Comparison of ENCODE assay signal across 1 cellular context in the genomic region with DNA sequence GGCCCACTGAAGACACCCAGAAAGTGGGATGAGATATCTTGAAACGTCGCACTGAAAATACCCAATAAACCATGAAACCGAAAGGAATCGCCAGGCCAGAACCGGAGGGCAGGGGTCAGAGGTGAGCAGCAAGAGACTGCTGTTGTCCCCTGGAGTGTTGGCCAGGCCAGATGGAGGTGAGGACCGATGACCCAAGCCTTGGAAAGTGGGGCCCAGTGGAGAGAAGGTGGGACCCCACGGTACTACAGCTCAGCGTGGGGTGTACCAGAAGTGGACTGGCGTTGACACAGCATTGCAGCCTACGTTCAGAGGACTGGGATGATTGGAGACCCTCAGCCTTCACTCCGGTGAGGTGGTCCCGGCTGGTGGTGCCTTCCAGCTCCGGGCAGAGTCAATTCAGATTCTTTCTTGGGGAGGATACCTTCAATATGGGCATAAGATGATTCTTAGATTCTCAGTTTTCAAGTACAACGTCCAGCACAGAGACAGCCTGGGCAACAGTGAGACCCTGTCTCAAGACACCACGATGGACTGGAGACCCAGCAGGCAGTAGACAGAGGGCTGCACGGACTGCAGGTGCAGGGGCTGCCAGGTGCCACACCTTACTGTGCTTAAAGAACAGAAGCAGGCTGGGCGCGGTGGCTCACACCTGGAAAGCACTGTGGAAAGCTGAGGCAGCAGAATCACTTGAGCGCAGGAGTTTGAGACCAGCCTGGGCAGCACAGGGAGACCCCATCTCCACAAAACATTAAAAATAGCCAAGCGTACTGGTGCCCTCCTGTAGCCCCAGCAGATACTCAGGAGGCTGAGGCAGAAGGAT.
TF ChIP-seq lines count a peak whose summit lies in the region.

No MANE protein-coding gene starts in this region.

TF ChIP-seq in HCT116, 20 proteins besides CTCF, POLR2A, EP300 and RAD21 (continued from another document):
- TF ChIP-seq JUND (IDR thresholded peaks at IDR 0.05) = no peak
- no peak for TF ChIP-seq FOSL1 (IDR thresholded peaks at IDR 0.05; ENCODE audit: low read depth)
- TF ChIP-seq TCF7L2 (IDR thresholded peaks at IDR 0.05; ENCODE audit: borderline replicate concordance, extremely low read depth, insufficient read depth, insufficient read length) = no peak
- TF ChIP-seq SIN3A (IDR thresholded peaks at IDR 0.05; ENCODE audit: low read depth) = no peak
- no peak for TF ChIP-seq YY1 (IDR thresholded peaks at IDR 0.05; ENCODE audit: extremely low read depth, insufficient replicate concordance, low read depth, low read length)
- TF ChIP-seq, protein P1, sequence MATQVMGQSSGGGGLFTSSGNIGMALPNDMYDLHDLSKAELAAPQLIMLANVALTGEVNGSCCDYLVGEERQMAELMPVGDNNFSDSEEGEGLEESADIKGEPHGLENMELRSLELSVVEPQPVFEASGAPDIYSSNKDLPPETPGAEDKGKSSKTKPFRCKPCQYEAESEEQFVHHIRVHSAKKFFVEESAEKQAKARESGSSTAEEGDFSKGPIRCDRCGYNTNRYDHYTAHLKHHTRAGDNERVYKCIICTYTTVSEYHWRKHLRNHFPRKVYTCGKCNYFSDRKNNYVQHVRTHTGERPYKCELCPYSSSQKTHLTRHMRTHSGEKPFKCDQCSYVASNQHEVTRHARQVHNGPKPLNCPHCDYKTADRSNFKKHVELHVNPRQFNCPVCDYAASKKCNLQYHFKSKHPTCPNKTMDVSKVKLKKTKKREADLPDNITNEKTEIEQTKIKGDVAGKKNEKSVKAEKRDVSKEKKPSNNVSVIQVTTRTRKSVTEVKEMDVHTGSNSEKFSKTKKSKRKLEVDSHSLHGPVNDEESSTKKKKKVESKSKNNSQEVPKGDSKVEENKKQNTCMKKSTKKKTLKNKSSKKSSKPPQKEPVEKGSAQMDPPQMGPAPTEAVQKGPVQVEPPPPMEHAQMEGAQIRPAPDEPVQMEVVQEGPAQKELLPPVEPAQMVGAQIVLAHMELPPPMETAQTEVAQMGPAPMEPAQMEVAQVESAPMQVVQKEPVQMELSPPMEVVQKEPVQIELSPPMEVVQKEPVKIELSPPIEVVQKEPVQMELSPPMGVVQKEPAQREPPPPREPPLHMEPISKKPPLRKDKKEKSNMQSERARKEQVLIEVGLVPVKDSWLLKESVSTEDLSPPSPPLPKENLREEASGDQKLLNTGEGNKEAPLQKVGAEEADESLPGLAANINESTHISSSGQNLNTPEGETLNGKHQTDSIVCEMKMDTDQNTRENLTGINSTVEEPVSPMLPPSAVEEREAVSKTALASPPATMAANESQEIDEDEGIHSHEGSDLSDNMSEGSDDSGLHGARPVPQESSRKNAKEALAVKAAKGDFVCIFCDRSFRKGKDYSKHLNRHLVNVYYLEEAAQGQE (IDR thresholded peaks at IDR 0.05; ENCODE audit: low read depth) = no peak
- no peak for TF ChIP-seq EZH2 (IDR thresholded peaks at IDR 0.05)
